ENCODE assay signal across 17 cellular contexts in the genomic region with DNA sequence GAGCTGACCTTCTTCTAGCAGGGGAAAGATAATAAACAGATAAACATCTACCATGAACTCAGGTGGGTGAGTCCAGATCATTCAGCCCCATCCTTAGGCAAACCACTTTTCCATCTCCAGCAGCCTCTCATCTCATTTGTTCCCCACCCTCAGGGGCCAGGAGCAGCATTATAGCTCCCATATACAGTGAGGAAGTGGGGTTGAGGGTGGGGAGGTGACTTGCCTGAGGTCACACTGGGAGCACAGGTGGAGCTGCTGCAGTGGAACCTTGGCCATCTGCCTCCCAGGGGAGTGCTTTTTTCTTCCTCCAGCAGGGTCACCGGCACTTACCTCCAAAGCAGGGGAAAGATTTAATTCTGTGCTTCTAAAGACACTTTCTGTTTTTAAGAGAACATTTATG.
"Had no signal": no experiment of that assay in that cellular context is flagged by ENCODE, and none has a peak within 500 bp of the region (broad histone marks: within the 10 kb centered on the region; RNA-seq: fewer than 3 reads in every experiment).

No MANE protein-coding gene starts in this region.

- H3K4me1 Mint-ChIP-seq: neural crest cell had no signal

- H3K27ac Mint-ChIP-seq: naive thymus-derived CD4-positive, alpha-beta T cell had no signal

- H3K9me3 Mint-ChIP-seq: naive thymus-derived CD4-positive, alpha-beta T cell; neural crest cell had no signal

- H3K27me3 ChIP-seq: gastrocnemius medialis, right atrium auricular region had no signal

- H3K36me3 ChIP-seq: gastrocnemius medialis, left lung, lower lobe of right lung, right atrium auricular region had no signal

- ATAC-seq: gastrocnemius medialis, left lung, lower lobe of right lung had no signal

- H3K9me3 ChIP-seq: gastrocnemius medialis, left lung, lower lobe of right lung, right atrium auricular region had no signal

- H3K27ac ChIP-seq: dorsolateral prefrontal cortex, gastrocnemius medialis, left lung, lower lobe of right lung, right atrium auricular region had no signal

- DNase-seq: central memory CD4-positive, alpha-beta T cell; cortex of kidney; dorsolateral prefrontal cortex; effector CD8-positive, alpha-beta T cell; gastrocnemius medialis; glutamatergic neuron; islet precursor cell; lower lobe of right lung; mesenchymal stem cell; midbrain; naive thymus-derived CD4-positive, alpha-beta T cell; small intestine; stimulated activated CD4-positive, alpha-beta T cell treated with anti-CD3 and anti-CD28 coated beads, Interleukin-2, amount 100 ng/mL, for 48 hours; stimulated activated naive CD4-positive, alpha-beta T cell treated with Interleukin-2 at 50 U/mL for 16 hours had no signal

- H3K4me3 ChIP-seq: dorsolateral prefrontal cortex, gastrocnemius medialis, left lung, lower lobe of right lung, right atrium auricular region had no signal

- H3K4me3 Mint-ChIP-seq: naive thymus-derived CD4-positive, alpha-beta T cell; neural crest cell had no signal

- H3K36me3 Mint-ChIP-seq: naive thymus-derived CD4-positive, alpha-beta T cell had no signal
